In the genomic region with DNA sequence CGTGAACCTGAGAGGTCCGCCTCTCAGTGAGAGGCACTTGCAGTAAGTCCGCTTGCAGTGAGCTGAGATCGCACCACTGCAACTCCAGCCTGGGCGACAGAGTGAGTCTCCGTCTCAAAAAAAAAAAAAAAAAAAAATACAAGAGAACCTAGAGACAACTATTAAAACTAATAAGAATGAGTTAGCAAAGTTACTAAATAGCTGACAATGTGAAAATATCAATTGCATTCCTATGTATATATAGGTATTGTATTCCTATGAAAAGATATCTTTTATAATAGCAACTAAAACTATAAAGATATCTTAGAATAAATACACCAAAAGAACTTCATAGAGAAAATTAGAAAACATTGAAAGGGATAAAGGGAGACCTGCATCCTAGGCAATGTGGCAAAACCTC, we compare ENCODE assay signal across 29 cellular contexts. TPM values are rescaled to one million over a fixed set of nuclear protein-coding genes. Genes with fewer than 3 reads are reported as not detected.
A peak's percentile ranks its signal among the peaks of the same experiment; 100 is the strongest.
DNase-seq lines count a peak whose midpoint lies in the region; ATAC-seq, FAIRE-seq and TF ChIP-seq lines count a peak whose summit lies in the region.
"Had no signal": no experiment of that assay in that cellular context is flagged by ENCODE, and none has a peak within 500 bp of the region (broad histone marks: within the 10 kb centered on the region; RNA-seq: fewer than 3 reads in every experiment).

No MANE protein-coding gene starts in this region.

- H3K4me1 Mint-ChIP-seq in H9 (peaks cover 18 to 21% of the 10 kb centered on the region in 2 experiments), WTC11 (peaks cover 48% of the 10 kb centered on the region)
- H3K4me1 Mint-ChIP-seq: CD14-positive monocyte; CD4-positive, alpha-beta memory T cell; CD8-positive, alpha-beta memory T cell had no signal

- no peak overlapping the region for H2BK120ac ChIP-seq in H9 (ENCODE audit: low read depth, low read length, poor library complexity, severe bottlenecking)

- H3K4me2 ChIP-seq in HepG2 (ENCODE audit: low read depth, low read length): no peak overlapping the region
- H3K4me2 ChIP-seq in H9 (ENCODE audit: insufficient read depth, insufficient read length, low read length): no peak overlapping the region
- H3K4me2 ChIP-seq: BLaER1 had no signal

- H3K4me3 Mint-ChIP-seq in H9 (no peak overlapping the region), WTC11 (no peak overlapping the region)
- H3K4me3 Mint-ChIP-seq: CD14-positive monocyte; CD4-positive, alpha-beta memory T cell; CD4-positive, CD25-positive, alpha-beta regulatory T cell; CD8-positive, alpha-beta memory T cell had no signal

- H3K9ac ChIP-seq in HepG2 (ENCODE audit: insufficient read depth, low read depth, low read length) (no peak overlapping the region), H9 (ENCODE audit: extremely low read depth, insufficient read length, low read length) (no peak overlapping the region)
- H3K9ac ChIP-seq: BLaER1 had no signal

- intact Hi-C loops in HepG2 (cut with micrococcal nuclease; ENCODE audit: unreplicated experiment) (no loop called here), right lobe of liver (cut with DNase I) (no loop called here)

- H3K79me1 ChIP-seq in H9 (ENCODE audit: insufficient read depth, low read depth, low read length, poor library complexity, severe bottlenecking): no peaks in the 10 kb centered on the region

- in situ Hi-C loops in HepG2 (cut with HindIII; ENCODE audit: extremely low pct_ligation_motif_present, low pct_unique_long_range_greater_than_20kb): no loop called here

- no peak overlapping the region for H3K23ac ChIP-seq in H9 (ENCODE audit: insufficient read length, low read depth, low read length)

- 97% methylated on average over 6 of the region's 6 CpGs for WGBS in HepG2 (ENCODE audit: low lambda C conversion rate)
- WGBS in right lobe of liver (ENCODE audit: insufficient coverage, low coverage, low lambda C conversion rate, missing lambda C conversion rate): 88% methylated on average over 6 of the region's 6 CpGs
- no CpG with 5 or more reads among the region's 6 CpGs for WGBS in H9 (ENCODE audit: extremely low coverage, insufficient read length, low lambda C conversion rate)

- H3K36me3 ChIP-seq in HepG2 (replicated peaks in 1 of 2; ENCODE audit: control insufficient read depth in 1 of 2, insufficient read depth in 2 of 2, low read length in 2 of 2) (peaks cover 11 to 48% of the 10 kb centered on the region in 2 experiments), right lobe of liver (peaks cover 0 to 1% (median 0%) of the 10 kb centered on the region in 4 donors)

- no peak overlapping the region for H2BK12ac ChIP-seq in H9 (ENCODE audit: insufficient read length, low read depth, low read length)

- no peak for ATAC-seq in HepG2
- ATAC-seq in right lobe of liver: no peak
- no peak for ATAC-seq in WTC11
- ATAC-seq: GM12878 had no signal

- H3K27me3 Mint-ChIP-seq in H9 (ENCODE audit: low read depth): no peaks in the 10 kb centered on the region
- no peaks in the 10 kb centered on the region for H3K27me3 Mint-ChIP-seq in WTC11 (ENCODE audit: low read depth)
- H3K27me3 Mint-ChIP-seq: CD4-positive, alpha-beta memory T cell; CD4-positive, CD25-positive, alpha-beta regulatory T cell; CD8-positive, alpha-beta memory T cell had no signal

- H3T11ph ChIP-seq in H9 (ENCODE audit: low read length): no peak overlapping the region

- TF ChIP-seq EP300 in HepG2 (IDR thresholded peaks at IDR 0.05; ENCODE audit: low read depth in 2 of 2, low read length in 2 of 2): no peak
- no peak for TF ChIP-seq EP300 in HepG2 (CRISPR knock-in tag; IDR thresholded peaks at IDR 0.05; ENCODE audit: borderline replicate concordance)

- H2AK5ac ChIP-seq in H9 (ENCODE audit: insufficient read length, low read length): no peak overlapping the region

- CTCF ChIA-PET in HepG2 (lab: Yijun Ruan, JAX; ENCODE audit: low intra/inter-chr PET ratio, low total read pairs) (no interaction called here), WTC11 (lab: Charles Lee) (no interaction called here)

- no peak overlapping the region for H2BK15ac ChIP-seq in H9 (ENCODE audit: low read depth, low read length)

- no peak overlapping the region for H3K14ac ChIP-seq in H9 (ENCODE audit: insufficient read depth, low read length)

- H3K36me3 Mint-ChIP-seq in H9 (ENCODE audit: insufficient read depth in 1 of 3, low read depth in 3 of 3) (peaks cover 53 to 77% (median 76%) of the 10 kb centered on the region in 3 experiments), WTC11 (peaks cover 80% of the 10 kb centered on the region)

- H3K27ac ChIP-seq in HepG2 (ENCODE audit: extremely low read length, insufficient read depth, low read length) (no peak overlapping the region), right lobe of liver (no peak overlapping the region), H9 (ENCODE audit: insufficient read length, low read depth, low read length) (no peak overlapping the region)
- H3K27ac ChIP-seq: 22Rv1, BLaER1 had no signal

- TF ChIP-seq POLR2A in HepG2 (IDR thresholded peaks at IDR 0.05; ENCODE audit: insufficient read depth in 1 of 2, low read depth in 2 of 2, low read length in 2 of 2): no peak
- no peak for TF ChIP-seq POLR2A in right lobe of liver (IDR thresholded peaks at IDR 0.05)

- H3K4me3 ChIP-seq in HepG2 (replicated peaks in 1 of 3; ENCODE audit: insufficient read depth in 1 of 3, low read depth in 2 of 3, low read length in 3 of 3) (no peak overlapping the region), right lobe of liver (no peak overlapping the region)
- H3K4me3 ChIP-seq: BLaER1, GM12878 had no signal

- H3K23me2 ChIP-seq in H9 (ENCODE audit: insufficient read length, low read depth, low read length, poor library complexity, severe bottlenecking): no peaks in the 10 kb centered on the region

- H3K27ac Mint-ChIP-seq in H9: peak overlapping the region in 2 of 3 experiments; percentile 28 to 80; a peak in 2 of 7 replicates
- no peak overlapping the region for H3K27ac Mint-ChIP-seq in WTC11
- H3K27ac Mint-ChIP-seq: CD4-positive, alpha-beta memory T cell; CD4-positive, CD25-positive, alpha-beta regulatory T cell; CD8-positive, alpha-beta memory T cell had no signal

- no TSS peak for BruUV-seq in HepG2 (replicated peaks; lab: Mats Ljungman, UMichigan)

- H3K9me3 ChIP-seq in HepG2 (ENCODE audit: low read length) (no peaks in the 10 kb centered on the region), right lobe of liver (no peaks in the 10 kb centered on the region), H9 (ENCODE audit: control insufficient read depth, low read depth, low read length) (no peaks in the 10 kb centered on the region)
- H3K9me3 ChIP-seq: BE2C, BLaER1 had no signal

- no peak overlapping the region for H3K4ac ChIP-seq in H9 (ENCODE audit: low read depth, low read length)

- H3K56ac ChIP-seq in H9 (ENCODE audit: insufficient read length, low read depth, low read length): no peak overlapping the region

- H2BK20ac ChIP-seq in H9 (ENCODE audit: low read depth, low read length, poor library complexity, severe bottlenecking): no peak overlapping the region

- no peak for DNase-seq in HepG2 (ENCODE audit: low spot score)
- no peak for DNase-seq in right lobe of liver
- DNase-seq in H9: no peak
- DNase-seq in WTC11 (ENCODE audit: low spot score): no peak
- no peak for DNase-seq in NCI-H1436 (lab: John Stamatoyannopoulos, UW)
- DNase-seq: ACHN; BE2C; C1 segment of cervical spinal cord; CD4-positive, alpha-beta memory T cell; CD4-positive, CD25-positive, alpha-beta regulatory T cell; CD8-positive, alpha-beta memory T cell; COR-L47; DMS 273 treated with DMSO at 0.1 percent for 48 hours; DMS153; DMS53; DMS79; DND-41; EL; GDM1 had no signal

- H2AFZ ChIP-seq in HepG2 (ENCODE audit: low read length): no peak overlapping the region
- H2AFZ ChIP-seq in H9 (ENCODE audit: low read length): no peak overlapping the region

- no peak overlapping the region for H4K91ac ChIP-seq in H9 (ENCODE audit: insufficient read length, low read depth, low read length)

- H3K27me3 ChIP-seq in HepG2 (ENCODE audit: control insufficient read depth in 1 of 2, insufficient read depth in 2 of 2, low read length in 2 of 2) (no peaks in the 10 kb centered on the region), right lobe of liver (no peaks in the 10 kb centered on the region), H9 (ENCODE audit: insufficient read depth, low read length) (no peaks in the 10 kb centered on the region)
- H3K27me3 ChIP-seq: BE2C, BLaER1 had no signal

- no peak overlapping the region for H4K5ac ChIP-seq in H9 (ENCODE audit: insufficient read length, low read depth, low read length)

- H4K20me1 ChIP-seq in HepG2 (ENCODE audit: insufficient read depth, low read length): no peaks in the 10 kb centered on the region
- no peaks in the 10 kb centered on the region for H4K20me1 ChIP-seq in H9 (ENCODE audit: control insufficient read depth, insufficient read depth, insufficient read length)
- H4K20me1 ChIP-seq: BLaER1 had no signal

- H2BK5ac ChIP-seq in H9 (ENCODE audit: insufficient read length, low read length): no peak overlapping the region

- no peaks in the 10 kb centered on the region; a peak in 2 of 5 replicates for H3K9me3 Mint-ChIP-seq in H9
- H3K9me3 Mint-ChIP-seq in WTC11: no peaks in the 10 kb centered on the region
- H3K9me3 Mint-ChIP-seq: CD14-positive monocyte; CD4-positive, alpha-beta memory T cell; CD4-positive, CD25-positive, alpha-beta regulatory T cell; CD8-positive, alpha-beta memory T cell had no signal

- H3K4me1 ChIP-seq in HepG2 (ENCODE audit: insufficient read depth, low read length) (no peaks in the 10 kb centered on the region), right lobe of liver (no peaks in the 10 kb centered on the region), H9 (ENCODE audit: insufficient read depth, low read length) (peaks cover 2% of the 10 kb centered on the region; the same call in 1 of the 2 replicates)
- H3K4me1 ChIP-seq: BE2C, BLaER1 had no signal

- H4K8ac ChIP-seq in H9 (replicated peaks; ENCODE audit: insufficient read length, low read depth, low read length): no peak overlapping the region

- POLR2A ChIA-PET in HepG2 (lab: Yijun Ruan, JAX) (interaction anchor here (0.6 to 1.4 kb wide), 3 partner anchors 21 to 87 kb away, joined by 3 to 4 read pairs (median 4); a partner anchor contains a TSS), WTC11 (lab: Charles Lee) (interaction anchor here (0.5 kb wide), 1 partner anchor 15 kb away, joined by 4 read pairs; no protein-coding TSS in a partner anchor)

- no peak overlapping the region for H3K18ac ChIP-seq in H9 (ENCODE audit: insufficient read length, low read depth, low read length)

- no peak for FAIRE-seq in HepG2 (lab: Jason Lieb, UNC)
- FAIRE-seq: GM12878, GM12892, GM18507 had no signal

- no peak for TF ChIP-seq RAD21 in HepG2 (CRISPR knock-in tag; IDR thresholded peaks at IDR 0.05)

- peaks cover 6% of the 10 kb centered on the region for H3K79me2 ChIP-seq in HepG2 (ENCODE audit: insufficient read depth, low read length)
- H3K79me2 ChIP-seq in H9 (ENCODE audit: insufficient read depth, low read length): no peaks in the 10 kb centered on the region

- TF ChIP-seq CTCF in HepG2 (CRISPR knock-in tag; IDR thresholded peaks at IDR 0.05): no peak
- TF ChIP-seq CTCF in right lobe of liver (IDR thresholded peaks at IDR 0.05): no peak
- no peak for TF ChIP-seq CTCF in H9 (conservative IDR thresholded peaks at IDR 0.05)
- no peak for TF ChIP-seq CTCF in WTC11 (IDR thresholded peaks at IDR 0.05)

RNA-seq across cellular contexts. Expression of a gene that starts 20.3 kb away (rescaled TPM):
- total RNA-seq in HepG2 (2016; rRNA removed; fragmentation: Illumina TruSeq; extraction: Trizol): 18.6 and 39.8 TPM in 2 replicates
- 41.7 and 44.4 TPM in 2 replicates for total RNA-seq in HepG2 (2016; cell fraction: cytosol; rRNA removed; fragmentation: Illumina TruSeq; extraction: Trizol; ENCODE audit: low read depth)
- 20.2 and 36.6 TPM in 2 replicates for total RNA-seq in HepG2 (2016; cell fraction: insoluble cytoplasmic fraction; rRNA removed; fragmentation: Illumina TruSeq; extraction: Trizol)
- 20.7 and 22.2 TPM in 2 replicates for total RNA-seq in HepG2 (2016; cell fraction: membrane; rRNA removed; fragmentation: Illumina TruSeq; extraction: Trizol)
- total RNA-seq in HepG2 (2016; cell fraction: nucleus; rRNA removed; fragmentation: Illumina TruSeq; extraction: Trizol): 42.5 and 47.7 TPM in 2 replicates
- 14.8 and 16.0 TPM in 2 replicates for polyA plus RNA-seq in HepG2 (2011; rRNA removed)
- polyA plus RNA-seq in HepG2 (2011; cell fraction: cytosol; rRNA removed): 6.6 and 8.7 TPM in 2 replicates
- 15.2 and 15.3 TPM in 2 replicates for polyA plus RNA-seq in HepG2 (2011; cell fraction: nucleus; rRNA removed)
- 11.8 and 22.8 TPM in 2 replicates for polyA plus RNA-seq in HepG2 (2012)
- 2.5 and 2.7 TPM in 2 replicates for polyA plus RNA-seq in HepG2 (2016; cell fraction: cytosol; fragmentation: Illumina TruSeq; extraction: Trizol; ENCODE audit: low read depth)
- polyA plus RNA-seq in HepG2 (2016; cell fraction: insoluble cytoplasmic fraction; fragmentation: Illumina TruSeq; extraction: Trizol; ENCODE audit: low read depth): 12.8 and 14.8 TPM in 2 replicates
- 5.3 and 6.3 TPM in 2 replicates for polyA plus RNA-seq in HepG2 (2016; cell fraction: membrane; fragmentation: Illumina TruSeq; extraction: Trizol; ENCODE audit: low read depth)
- polyA plus RNA-seq in HepG2 (2016; cell fraction: nucleus; fragmentation: Illumina TruSeq; extraction: Trizol; ENCODE audit: insufficient read depth, low read depth): 59.2 and 59.9 TPM in 2 replicates
- polyA minus RNA-seq in HepG2 (2011; rRNA and poly(A)+ RNA removed; ENCODE audit: low replicate concordance): 59.0 and 72.7 TPM in 2 replicates
- polyA minus RNA-seq in HepG2 (2011; cell fraction: cytosol; rRNA and poly(A)+ RNA removed): 20.0 and 25.2 TPM in 2 replicates
- 23.2 and 31.6 TPM in 2 replicates for polyA minus RNA-seq in HepG2 (2011; cell fraction: nucleus; rRNA and poly(A)+ RNA removed)
- 1 to 10 TPM; 1.6 to 5.8 (median 2.1) TPM for total RNA-seq in right lobe of liver
- total RNA-seq in H9 (2021): 53.6 and 55.2 TPM in 2 replicates
- 67.9 to 78.6 TPM (median 69.4 TPM) in 3 replicates for total RNA-seq in WTC11 (2021)

RNA-seq across cellular contexts. Expression of a gene that starts 31.0 kb away (rescaled TPM):
- total RNA-seq in HepG2 (2016; rRNA removed; fragmentation: Illumina TruSeq; extraction: Trizol): 0.64 and 0.86 TPM in 2 replicates
- total RNA-seq in HepG2 (2016; cell fraction: cytosol; rRNA removed; fragmentation: Illumina TruSeq; extraction: Trizol; ENCODE audit: low read depth): 1.1 and 1.2 TPM in 2 replicates
- total RNA-seq in HepG2 (2016; cell fraction: insoluble cytoplasmic fraction; rRNA removed; fragmentation: Illumina TruSeq; extraction: Trizol): not detected in 2 replicates
- total RNA-seq in HepG2 (2016; cell fraction: membrane; rRNA removed; fragmentation: Illumina TruSeq; extraction: Trizol): 0.62 and 1.3 TPM in 2 replicates
- total RNA-seq in HepG2 (2016; cell fraction: nucleus; rRNA removed; fragmentation: Illumina TruSeq; extraction: Trizol): not detected in 2 replicates
- polyA plus RNA-seq in HepG2 (2011; rRNA removed): 0.17 TPM in 1 of 2 replicates, not detected in the other
- polyA plus RNA-seq in HepG2 (2011; cell fraction: cytosol; rRNA removed): not detected in 2 replicates
- polyA plus RNA-seq in HepG2 (2011; cell fraction: nucleus; rRNA removed): not detected in 2 replicates
- 0.51 TPM in 1 of 2 replicates, not detected in the other for polyA plus RNA-seq in HepG2 (2012)
- polyA plus RNA-seq in HepG2 (2016; cell fraction: cytosol; fragmentation: Illumina TruSeq; extraction: Trizol; ENCODE audit: low read depth): 0.93 TPM in 1 of 2 replicates, not detected in the other
- not detected in 2 replicates for polyA plus RNA-seq in HepG2 (2016; cell fraction: insoluble cytoplasmic fraction; fragmentation: Illumina TruSeq; extraction: Trizol; ENCODE audit: low read depth)
- 0.42 and 0.63 TPM in 2 replicates for polyA plus RNA-seq in HepG2 (2016; cell fraction: membrane; fragmentation: Illumina TruSeq; extraction: Trizol; ENCODE audit: low read depth)
- polyA plus RNA-seq in HepG2 (2016; cell fraction: nucleus; fragmentation: Illumina TruSeq; extraction: Trizol; ENCODE audit: insufficient read depth, low read depth): not detected in 2 replicates
- polyA minus RNA-seq in HepG2 (2011; rRNA and poly(A)+ RNA removed; ENCODE audit: low replicate concordance): not detected in 2 replicates
- polyA minus RNA-seq in HepG2 (2011; cell fraction: cytosol; rRNA and poly(A)+ RNA removed): not detected in 2 replicates
- not detected in 2 replicates for polyA minus RNA-seq in HepG2 (2011; cell fraction: nucleus; rRNA and poly(A)+ RNA removed)
- 1 to 10 TPM in 1 of 6 experiments, not detected in 5; 1.2 TPM for total RNA-seq in right lobe of liver
- 0.66 and 0.68 TPM in 2 replicates for total RNA-seq in H9 (2021)
- total RNA-seq in WTC11 (2021): 0.73 to 0.90 TPM (median 0.82 TPM) in 3 replicates
- total RNA-seq: A172; CD4-positive, alpha-beta memory T cell; CD4-positive, CD25-positive, alpha-beta regulatory T cell; CD8-positive, alpha-beta memory T cell; Daoy; G401; GM12878 had no signal
- polyA plus RNA-seq: AG04450; CD14-positive monocyte; CD4-positive, alpha-beta memory T cell; CD8-positive, alpha-beta memory T cell had no signal
